1 cellular context compared by ENCODE assay signal in genomic region chr13:75469087-75469486, GRCh38.
TF ChIP-seq lines count a peak whose summit lies in the region.

No MANE protein-coding gene starts in this region.

TF ChIP-seq in GM23338, 12 proteins besides CTCF, POLR2A, EP300 and RAD21:
- TF ChIP-seq ZNF462 (CRISPR knock-in tag; IDR thresholded peaks at IDR 0.05) (no peak), REST (IDR thresholded peaks at IDR 0.05; ENCODE audit: unreplicated experiment) (no peak)
